ENCODE assay signal across 8 cellular contexts in genomic region chr20:47543006-47543431, GRCh38. TPM values are rescaled to one million over a fixed set of nuclear protein-coding genes. Genes with fewer than 3 reads are reported as not detected.
DNase-seq lines count a peak whose midpoint lies in the region; ATAC-seq, FAIRE-seq and TF ChIP-seq lines count a peak whose summit lies in the region.

No MANE protein-coding gene starts in this region.

- H3K4me3 Mint-ChIP-seq in activated T-cell treated with anti-CD3 and anti-CD28 coated beads, Interleukin-2, amount 50 U/mL, for 4 hours: no peak overlapping the region
- H3K4me3 Mint-ChIP-seq in stimulated activated memory B cell treated with anti-CD40 and anti-IgM and Interleukin-4, amounts not matched to agents 10 μg/mL and 1 μg/mL and 100 μg/mL, for 72 hours: peak overlapping the region; percentile 11

- intact Hi-C loops in PC-9 (cut with micrococcal nuclease; ENCODE audit: unreplicated experiment): loop anchor here (10.0 kb wide), 1 partner anchor 72 kb away; no protein-coding TSS in a partner anchor

- WGBS in H1 (ENCODE audit: extremely low coverage in 1 of 2, insufficient coverage in 1 of 2, insufficient read length in 1 of 2, insufficient replicate concordance in 2 of 2, low coverage in 1 of 2, low lambda C conversion rate in 2 of 2, missing lambda C conversion rate in 1 of 2), 2 experiments: 83% methylated on average over 1 of the region's 1 CpG; no CpG with 5 or more reads in 1 of the 2 experiments

- no peak overlapping the region for H2BK12ac ChIP-seq in H1 (ENCODE audit: low read depth, low read length)

- H4K8ac ChIP-seq in H1 (ENCODE audit: extremely low read depth, insufficient read depth, low read length): no peak overlapping the region

- H3K18ac ChIP-seq in H1 (ENCODE audit: extremely low read depth, low read length): no peak overlapping the region

- no peak overlapping the region for H4K91ac ChIP-seq in H1 (replicated peaks; ENCODE audit: insufficient read length, low read length)

- H2BK120ac ChIP-seq in H1 (replicated peaks; ENCODE audit: low read depth, low read length): no peak overlapping the region

- H3K4me1 ChIP-seq in PC-9 (replicated peaks; ENCODE audit: insufficient read depth) (peaks cover 58% of the 10 kb centered on the region), H1 (replicated peaks in 1 of 4; ENCODE audit: control insufficient read depth in 3 of 4, insufficient read depth in 4 of 4, low read length in 3 of 4) (peaks cover 0 to 13% (median 1%) of the 10 kb centered on the region in 4 experiments; a peak in 5 of 7 replicates)

- peaks cover 21% of the 10 kb centered on the region for H3K36me3 Mint-ChIP-seq in activated T-cell treated with anti-CD3 and anti-CD28 coated beads, Interleukin-2, amount 50 U/mL, for 4 hours (ENCODE audit: insufficient read depth)
- peaks cover 50% of the 10 kb centered on the region for H3K36me3 Mint-ChIP-seq in stimulated activated memory B cell treated with anti-CD40 and anti-IgM and Interleukin-4, amounts not matched to agents 10 μg/mL and 1 μg/mL and 100 μg/mL, for 72 hours

- TF ChIP-seq CTCF in PC-9 (conservative IDR thresholded peaks at IDR 0.05) (no peak), H1 (IDR thresholded peaks at IDR 0.05; ENCODE audit: control extremely low read depth in 1 of 3, insufficient read depth in 1 of 3, low read depth in 1 of 3, low read length in 3 of 3) (no peak)

- peak; percentile 38 to 45 for ATAC-seq in activated T-cell treated with anti-CD3 and anti-CD28 coated beads, Interleukin-2, amount 50 U/mL, for 4 hours
- ATAC-seq in stimulated activated memory B cell treated with anti-CD40 and anti-IgM and Interleukin-4, amounts not matched to agents 10 μg/mL and 1 μg/mL and 100 μg/mL, for 72 hours: peak; percentile 34
- no peak for ATAC-seq in HG03097 (IDR thresholded peaks at IDR 0.05; ENCODE audit: low FRiP score, unreplicated experiment)
- ATAC-seq in GM21447 (IDR thresholded peaks at IDR 0.05; ENCODE audit: unreplicated experiment): no peak

- POLR2A ChIA-PET in PC-9 (lab: Charles Lee; ENCODE audit: unreplicated experiment) (interaction anchor here (0.5 to 0.6 kb wide), 2 partner anchors 42 to 807 kb away, joined by 3 to 4 read pairs; no protein-coding TSS in a partner anchor), H1 (lab: Charles Lee; ENCODE audit: partially characterized antibody) (no interaction called here)

- H2AK5ac ChIP-seq in H1 (ENCODE audit: low read depth, low read length): no peak overlapping the region

- H2AFZ ChIP-seq in PC-9 (no peak overlapping the region), H1 (ENCODE audit: low read length) (no peak overlapping the region)

- H3K9me3 Mint-ChIP-seq in activated T-cell treated with anti-CD3 and anti-CD28 coated beads, Interleukin-2, amount 50 U/mL, for 4 hours: no peaks in the 10 kb centered on the region
- H3K9me3 Mint-ChIP-seq in stimulated activated memory B cell treated with anti-CD40 and anti-IgM and Interleukin-4, amounts not matched to agents 10 μg/mL and 1 μg/mL and 100 μg/mL, for 72 hours: no peaks in the 10 kb centered on the region

- H3K23me2 ChIP-seq in H1 (ENCODE audit: low read depth, low read length): no peaks in the 10 kb centered on the region

- H3K27ac ChIP-seq in PC-9 (peak overlapping the region; percentile 40; the same call in 1 of the 2 replicates), H1 (ENCODE audit: low read depth, low read length) (no peak overlapping the region)

- no peak overlapping the region; the same call in 1 of the 2 replicates for H2BK5ac ChIP-seq in H1 (ENCODE audit: low read depth, low read length)

- H3K27me3 ChIP-seq in PC-9 (ENCODE audit: insufficient read depth, low read depth): no peaks in the 10 kb centered on the region
- no peaks in the 10 kb centered on the region for H3K27me3 ChIP-seq in H1 (replicated peaks in 1 of 4; ENCODE audit: control insufficient read depth in 3 of 4, extremely low read depth in 1 of 4, insufficient read depth in 3 of 4, low read length in 3 of 4)

- no peak for TF ChIP-seq POLR2A in H1 (IDR thresholded peaks at IDR 0.05; ENCODE audit: control extremely low read depth in 1 of 2, low read depth in 2 of 2, low read length in 2 of 2)

- no TSS peak for BruUV-seq in PC-9 (replicated peaks; lab: Mats Ljungman, UMichigan)

- H3K56ac ChIP-seq in H1 (replicated peaks; ENCODE audit: insufficient read length, low read depth, low read length): no peak overlapping the region

- H2BK15ac ChIP-seq in H1 (ENCODE audit: low read length): 0 out of 2 replicates have a peak overlapping the region, but pooled peaks have one; percentile 31

- no peak overlapping the region for H3K9ac ChIP-seq in H1 (replicated peaks in 1 of 4; ENCODE audit: extremely low read depth in 1 of 4, low read depth in 3 of 4, low read length in 3 of 4)

- no peak overlapping the region for H3K14ac ChIP-seq in H1 (ENCODE audit: insufficient read length)

- H3K9me3 ChIP-seq in PC-9 (ENCODE audit: insufficient read depth, low read depth) (no peaks in the 10 kb centered on the region; the same call in 1 of the 2 replicates), H1 (ENCODE audit: insufficient read depth in 2 of 2, low read depth in 1 of 2, low read length in 1 of 2) (no peaks in the 10 kb centered on the region)

- peaks cover 70% of the 10 kb centered on the region for H3K4me1 Mint-ChIP-seq in activated T-cell treated with anti-CD3 and anti-CD28 coated beads, Interleukin-2, amount 50 U/mL, for 4 hours (ENCODE audit: low read depth)
- H3K4me1 Mint-ChIP-seq in stimulated activated memory B cell treated with anti-CD40 and anti-IgM and Interleukin-4, amounts not matched to agents 10 μg/mL and 1 μg/mL and 100 μg/mL, for 72 hours: peaks cover 92% of the 10 kb centered on the region

- H3K4me3 ChIP-seq in PC-9 (no peak overlapping the region), H1 (ENCODE audit: extremely low read depth in 1 of 4, insufficient read depth in 2 of 4, low read depth in 3 of 4, low read length in 4 of 4) (no peak overlapping the region)

- H3K4me2 ChIP-seq in PC-9 (no peak overlapping the region), H1 (ENCODE audit: insufficient read depth in 1 of 2, low read depth in 2 of 2, low read length in 2 of 2) (no peak overlapping the region)

- no peak for TF ChIP-seq EP300 in H1 (IDR thresholded peaks at IDR 0.05; ENCODE audit: borderline replicate concordance in 1 of 2, low read depth in 2 of 2, low read length in 2 of 2)

- no peak for FAIRE-seq in H1 (lab: Jason Lieb, UNC)

- peaks cover 80% of the 10 kb centered on the region for H4K20me1 ChIP-seq in PC-9 (ENCODE audit: insufficient read depth)
- peaks cover 0 to 5% of the 10 kb centered on the region in 2 experiments for H4K20me1 ChIP-seq in H1 (replicated peaks in 1 of 2; ENCODE audit: control insufficient read depth in 1 of 2, insufficient read depth in 2 of 2, low read length in 2 of 2)

- no peak for TF ChIP-seq RAD21 in H1 (IDR thresholded peaks at IDR 0.05 in 1 of 2, conservative IDR thresholded peaks at IDR 0.05 in 1 of 2; ENCODE audit: low read depth in 2 of 2, low read length in 2 of 2)

- no peaks in the 10 kb centered on the region for H3K9me2 ChIP-seq in PC-9 (ENCODE audit: insufficient read depth)

- H3K27me3 Mint-ChIP-seq in activated T-cell treated with anti-CD3 and anti-CD28 coated beads, Interleukin-2, amount 50 U/mL, for 4 hours (ENCODE audit: low read depth): no peaks in the 10 kb centered on the region
- H3K27me3 Mint-ChIP-seq in stimulated activated memory B cell treated with anti-CD40 and anti-IgM and Interleukin-4, amounts not matched to agents 10 μg/mL and 1 μg/mL and 100 μg/mL, for 72 hours: no peaks in the 10 kb centered on the region

- peaks cover 12% of the 10 kb centered on the region for H3K79me1 ChIP-seq in H1 (ENCODE audit: low read depth, low read length)

- no peak overlapping the region for H3K23ac ChIP-seq in H1 (ENCODE audit: insufficient read length)

- H4K5ac ChIP-seq in H1 (ENCODE audit: insufficient read length, low read depth, low read length): no peak overlapping the region

- no peak overlapping the region for H2BK20ac ChIP-seq in H1 (ENCODE audit: low read length)

- CTCF ChIA-PET in PC-9 (lab: Charles Lee): interaction anchor here (0.6 kb wide), 1 partner anchor 10 kb away, joined by 4 read pairs; no protein-coding TSS in a partner anchor
- CTCF ChIA-PET in H1 (lab: Charles Lee; ENCODE audit: partially characterized antibody): interaction anchor here (1.6 kb wide), 1 partner anchor 21 kb away, joined by 5 read pairs; no protein-coding TSS in a partner anchor

- peak overlapping the region; percentile 69 for H3K27ac Mint-ChIP-seq in stimulated activated memory B cell treated with anti-CD40 and anti-IgM and Interleukin-4, amounts not matched to agents 10 μg/mL and 1 μg/mL and 100 μg/mL, for 72 hours

- no peak for DNase-seq in activated T-cell treated with anti-CD3 and anti-CD28 coated beads, Interleukin-2, amount 50 U/mL, for 4 hours
- no peak for DNase-seq in activated T-cell treated with anti-CD3 and anti-CD28 coated beads, Interleukin-2, amount 50 U/mL, for 1 hour
- no peak for DNase-seq in PC-9
- DNase-seq in H1 (ENCODE audit: low read depth in 1 of 2, low spot score in 2 of 2): no peak
- DNase-seq in DMS 273 treated with DMSO at 0.1 percent for 48 hours (lab: John Stamatoyannopoulos, UW): no peak

- H3K79me2 ChIP-seq in PC-9 (ENCODE audit: low read depth) (peaks cover 97% of the 10 kb centered on the region), H1 (ENCODE audit: control insufficient read depth in 1 of 2, insufficient read depth in 2 of 2, low read length in 2 of 2) (peaks cover 0 to 81% of the 10 kb centered on the region in 2 experiments; a peak in 3 of 4 replicates)

- H3K36me3 ChIP-seq in PC-9 (ENCODE audit: low read depth) (peaks cover 3% of the 10 kb centered on the region; the same call in 1 of the 2 replicates), H1 (ENCODE audit: control insufficient read depth in 2 of 4, insufficient read depth in 4 of 4, low read length in 3 of 4) (no peaks in the 10 kb centered on the region)

- peaks cover 80% of the 10 kb centered on the region for H3F3A ChIP-seq in PC-9 (ENCODE audit: insufficient read depth, low read depth)

- H3K4ac ChIP-seq in H1 (replicated peaks; ENCODE audit: insufficient read length, low read depth, low read length): no peak overlapping the region

TF ChIP-seq in H1, 55 proteins besides CTCF, POLR2A, EP300 and RAD21 (continues in another document):
- TF ChIP-seq BCL11A (IDR thresholded peaks at IDR 0.05; ENCODE audit: low read depth in 2 of 2, low read length in 2 of 2): no peak

RNA-seq across cellular contexts. Expression of gene NCOA3, which starts 41.3 kb away (rescaled TPM):
- total RNA-seq in activated T-cell treated with anti-CD3 and anti-CD28 coated beads, Interleukin-2, amount 50 U/mL, for 4 hours: 100 to 1,000 TPM; 103 to 121 (median 118) TPM
- 40.3 and 78.0 TPM in 2 replicates for total RNA-seq in PC-9 (2021)
- 21.1 and 24.7 TPM in 2 replicates for total RNA-seq in H1 (2021; fragmentation: NEBNext Ultra II Directional; extraction: Animal tissue kit (Norgen Biotek cat#: 25700))
- polyA plus RNA-seq in H1 (2011; rRNA removed): 6.7 and 7.9 TPM in 2 replicates
- 10.4 TPM for polyA plus RNA-seq in H1 (2011; cell fraction: cytosol; rRNA removed)
- 14.1 TPM for polyA plus RNA-seq in H1 (2011; cell fraction: nucleus; rRNA removed)
- 6.9 to 12.3 TPM (median 9.0 TPM) in 4 replicates for polyA plus RNA-seq in H1 (2012, experiment 1 of 2)
- polyA plus RNA-seq in H1 (2012, experiment 2 of 2): 0.51 TPM
- 10.1 TPM for polyA plus RNA-seq in H1 (2013, experiment 1 of 2)
- polyA plus RNA-seq in H1 (2013, experiment 2 of 2): 10.3 TPM
- polyA minus RNA-seq in H1 (2011; rRNA and poly(A)+ RNA removed): 34.1 and 42.0 TPM in 2 replicates
- 18.4 TPM for polyA minus RNA-seq in H1 (2011; cell fraction: cytosol; rRNA and poly(A)+ RNA removed)
- 29.2 TPM for polyA minus RNA-seq in H1 (2011; cell fraction: nucleus; rRNA and poly(A)+ RNA removed)

Comparison
In these comparisons a context has a peak if more than half of its experiments do, and no peak if none do; other contexts are left out.
1. ATAC-seq: peak in activated T-cell treated with anti-CD3 and anti-CD28 coated beads, Interleukin-2, amount 50 U/mL, for 4 hours (2 of 2) and stimulated activated memory B cell treated with anti-CD40 and anti-IgM and Interleukin-4, amounts not matched to agents 10 μg/mL and 1 μg/mL and 100 μg/mL, for 72 hours (single experiment); none in HG03097 (single experiment) and GM21447 (single experiment).